ENCODE assay signal across 17 cellular contexts in genomic region chr15:50911001-50911400, GRCh38. TPM values are rescaled to one million over a fixed set of nuclear protein-coding genes. Genes with fewer than 3 reads are reported as not detected.
A peak's percentile ranks its signal among the peaks of the same experiment; 100 is the strongest.
DNase-seq lines count a peak whose midpoint lies in the region; ATAC-seq and TF ChIP-seq lines count a peak whose summit lies in the region.
"Had no signal": no experiment of that assay in that cellular context is flagged by ENCODE, and none has a peak within 500 bp of the region (broad histone marks: within the 10 kb centered on the region; RNA-seq: fewer than 3 reads in every experiment).

No MANE protein-coding gene starts in this region.

- peaks cover 8% of the 10 kb centered on the region for H3K36me3 Mint-ChIP-seq in T-helper 17 cell (ENCODE audit: low read depth)
- peaks cover 6% of the 10 kb centered on the region for H3K36me3 Mint-ChIP-seq in stimulated activated memory B cell treated with anti-CD40 and anti-IgM and Interleukin-4, amounts not matched to agents 10 μg/mL and 1 μg/mL and 100 μg/mL, for 72 hours

- no peak for ATAC-seq in T-helper 17 cell
- ATAC-seq in stimulated activated memory B cell treated with anti-CD40 and anti-IgM and Interleukin-4, amounts not matched to agents 10 μg/mL and 1 μg/mL and 100 μg/mL, for 72 hours = no peak
- ATAC-seq in GM21529 (IDR thresholded peaks at IDR 0.05; ENCODE audit: unreplicated experiment) = no peak
- ATAC-seq: heart right ventricle; K562; natural killer cell treated with Interleukin-12 subunit alpha and Interleukin-12 subunit beta and Interleukin-15 and Interleukin-18, amount 100 ng/mL, for 72 hours had no signal

- peak overlapping the region; percentile 16 for H3K27ac Mint-ChIP-seq in T-helper 17 cell
- peak overlapping the region; percentile 53 for H3K27ac Mint-ChIP-seq in stimulated activated memory B cell treated with anti-CD40 and anti-IgM and Interleukin-4, amounts not matched to agents 10 μg/mL and 1 μg/mL and 100 μg/mL, for 72 hours

- H3K27me3 Mint-ChIP-seq in T-helper 17 cell = no peaks in the 10 kb centered on the region
- H3K27me3 Mint-ChIP-seq in stimulated activated memory B cell treated with anti-CD40 and anti-IgM and Interleukin-4, amounts not matched to agents 10 μg/mL and 1 μg/mL and 100 μg/mL, for 72 hours = no peaks in the 10 kb centered on the region
- H3K27me3 Mint-ChIP-seq: natural killer cell treated with Interleukin-12 subunit alpha and Interleukin-12 subunit beta and Interleukin-15 and Interleukin-18, amount 100 ng/mL, for 72 hours had no signal

- peak; percentile 72 for DNase-seq in EH (ENCODE audit: low read depth)
- DNase-seq in T-helper 17 cell = no peak
- peak; percentile 96 for DNase-seq in fibroblast of the aortic adventitia (ENCODE audit: low read depth)
- DNase-seq in NCI-H187 (lab: John Stamatoyannopoulos, UW) = no peak
- no peak for DNase-seq in activated gamma-delta T cell (lab: John Stamatoyannopoulos, UW)
- DNase-seq: anterior cingulate cortex; DMS153; effector CD8-positive, alpha-beta T cell; heart right ventricle; NCI-H2081; NK-92 treated with Interleukin-12 subunit alpha and Interleukin-12 subunit beta, amount 100 ng/mL, for 24 hours; sigmoid colon; substantia nigra had no signal

- H3K9me3 Mint-ChIP-seq in stimulated activated memory B cell treated with anti-CD40 and anti-IgM and Interleukin-4, amounts not matched to agents 10 μg/mL and 1 μg/mL and 100 μg/mL, for 72 hours = no peaks in the 10 kb centered on the region
- H3K9me3 Mint-ChIP-seq: natural killer cell treated with Interleukin-12 subunit alpha and Interleukin-12 subunit beta and Interleukin-15 and Interleukin-18, amount 100 ng/mL, for 72 hours had no signal

- TF ChIP-seq CTCF in fibroblast of the aortic adventitia (IDR thresholded peaks at IDR 0.05; ENCODE audit: insufficient read depth, low read length) = no peak

- peaks cover 20% of the 10 kb centered on the region for H3K4me1 Mint-ChIP-seq in T-helper 17 cell
- H3K4me1 Mint-ChIP-seq in stimulated activated memory B cell treated with anti-CD40 and anti-IgM and Interleukin-4, amounts not matched to agents 10 μg/mL and 1 μg/mL and 100 μg/mL, for 72 hours = peaks cover 32% of the 10 kb centered on the region

- H3K4me3 ChIP-seq in fibroblast of the aortic adventitia (ENCODE audit: low read depth, low read length) = no peak overlapping the region
- H3K4me3 ChIP-seq: heart right ventricle, K562, sigmoid colon had no signal

- no peak overlapping the region for H3K4me3 Mint-ChIP-seq in T-helper 17 cell
- no peak overlapping the region for H3K4me3 Mint-ChIP-seq in stimulated activated memory B cell treated with anti-CD40 and anti-IgM and Interleukin-4, amounts not matched to agents 10 μg/mL and 1 μg/mL and 100 μg/mL, for 72 hours
- H3K4me3 Mint-ChIP-seq: natural killer cell treated with Interleukin-12 subunit alpha and Interleukin-12 subunit beta and Interleukin-15 and Interleukin-18, amount 100 ng/mL, for 72 hours had no signal

- H3K9me3 ChIP-seq in T-helper 17 cell (ENCODE audit: control insufficient read depth, low read length, poor library complexity, severe bottlenecking) = no peaks in the 10 kb centered on the region
- H3K9me3 ChIP-seq: heart right ventricle, sigmoid colon had no signal

RNA-seq across cellular contexts. Expression of gene AP4E1, which starts 2.5 kb away (rescaled TPM):
- 1 to 10 TPM; 7.6 to 9.6 TPM for total RNA-seq in T-helper 17 cell
- total RNA-seq in fibroblast of the aortic adventitia (ENCODE audit: low replicate concordance) = 12.2 and 17.1 TPM in 2 replicates

Comparison
In these comparisons a context has a peak if more than half of its experiments do, and no peak if none do; other contexts are left out.
1. DNase-seq: peak in EH (single experiment) and fibroblast of the aortic adventitia (single experiment); none in T-helper 17 cell (0 of 3), NCI-H187 (0 of 2) and activated gamma-delta T cell (single experiment).